In genomic region chr7:35313575-35313974, GRCh38 we compare ENCODE assay signal across 23 cellular contexts. TPM values are rescaled to one million over a fixed set of nuclear protein-coding genes. Genes with fewer than 3 reads are reported as not detected.
"Had no signal": no experiment of that assay in that cellular context is flagged by ENCODE, and none has a peak within 500 bp of the region (broad histone marks: within the 10 kb centered on the region; RNA-seq: fewer than 3 reads in every experiment).

No MANE protein-coding gene starts in this region.

- H3K4me3 ChIP-seq: adrenal gland, K562 had no signal

- H3K36me3 ChIP-seq: adrenal gland had no signal

- H3K27ac ChIP-seq: adrenal gland had no signal

- H3K9me3 Mint-ChIP-seq: activated CD4-positive, alpha-beta memory T cell treated with anti-CD3 and anti-CD28 coated beads for 36 hours; activated CD4-positive, alpha-beta T cell treated with anti-CD3 and anti-CD28 coated beads, Interleukin-2, amount 10 ng/mL, durations not matched to agents 7 days and 5 days; activated naive CD4-positive, alpha-beta T cell treated with anti-CD3 and anti-CD28 coated beads, Interleukin-2, amount 10 ng/mL, durations not matched to agents 7 days and 5 days; activated naive CD8-positive, alpha-beta T cell treated with anti-CD3 and anti-CD28 coated beads for 36 hours; activated T-cell treated with anti-CD3 and anti-CD28 coated beads, Interleukin-2, amount 50 U/mL, for 72 hours; activated T-helper 2 cell treated with anti-CD3 and anti-CD28 coated beads, Interferon-gamma antibody, Interleukin-2, Interleukin-4, amounts not matched to agents 10 μg/mL and 5 μg/mL and 100 μg/mL, durations not matched to agents 14 hours and 24 hours and 36 hours had no signal

- H3K27me3 Mint-ChIP-seq: activated naive CD4-positive, alpha-beta T cell treated with anti-CD3 and anti-CD28 coated beads, Interleukin-2, amount 10 ng/mL, durations not matched to agents 7 days and 5 days; T-helper 17 cell had no signal

- H3K4me1 Mint-ChIP-seq: activated CD4-positive, alpha-beta T cell treated with anti-CD3 and anti-CD28 coated beads, Interleukin-2, amount 10 ng/mL, durations not matched to agents 7 days and 5 days; activated naive CD4-positive, alpha-beta T cell treated with anti-CD3 and anti-CD28 coated beads, Interleukin-2, amount 10 ng/mL, durations not matched to agents 7 days and 5 days; activated naive CD8-positive, alpha-beta T cell treated with anti-CD3 and anti-CD28 coated beads for 36 hours; T-helper 17 cell had no signal

- H3K4me1 ChIP-seq: adrenal gland had no signal

- H3K27ac Mint-ChIP-seq: activated CD4-positive, alpha-beta memory T cell treated with anti-CD3 and anti-CD28 coated beads for 36 hours; activated CD4-positive, alpha-beta T cell treated with anti-CD3 and anti-CD28 coated beads, Interleukin-2, amount 10 ng/mL, durations not matched to agents 7 days and 5 days; activated naive CD4-positive, alpha-beta T cell treated with anti-CD3 and anti-CD28 coated beads, Interleukin-2, amount 10 ng/mL, durations not matched to agents 7 days and 5 days; activated naive CD8-positive, alpha-beta T cell treated with anti-CD3 and anti-CD28 coated beads for 36 hours; activated T-cell treated with anti-CD3 and anti-CD28 coated beads, Interleukin-2, amount 50 U/mL, for 72 hours; activated T-helper 2 cell treated with anti-CD3 and anti-CD28 coated beads, Interferon-gamma antibody, Interleukin-2, Interleukin-4, amounts not matched to agents 10 μg/mL and 5 μg/mL and 100 μg/mL, durations not matched to agents 14 hours and 24 hours and 36 hours; T-helper 17 cell had no signal

- ATAC-seq: K562, PC-3, T-helper 17 cell had no signal

- H3K27me3 ChIP-seq: adrenal gland had no signal

- DNase-seq: activated CD4-positive, alpha-beta memory T cell treated with anti-CD3 and anti-CD28 coated beads for 36 hours; activated CD4-positive, alpha-beta T cell treated with anti-CD3 and anti-CD28 coated beads, Interleukin-2, amount 10 ng/mL, durations not matched to agents 7 days and 5 days; activated CD4-positive, CD25-positive, alpha-beta regulatory T cell; activated CD8-positive, alpha-beta memory T cell treated with anti-CD3 and anti-CD28 coated beads for 24 hours; activated gamma-delta T cell treated with Interleukin-2 at 50 U/mL for 16 hours; activated naive CD4-positive, alpha-beta T cell treated with anti-CD3 and anti-CD28 coated beads, Interleukin-2, amount 10 ng/mL, durations not matched to agents 7 days and 5 days; activated naive CD8-positive, alpha-beta T cell treated with anti-CD3 and anti-CD28 coated beads for 36 hours; activated T-cell treated with anti-CD3 and anti-CD28 coated beads for 4 hours; activated T-cell treated with anti-CD3 and anti-CD28 coated beads, Interleukin-2, amount 50 U/mL, for 72 hours; adrenal gland; Karpas-422; MM.1S; NCI-H1105; NCI-H1436; NCI-H1694 treated with DMSO at 0.1 percent for 48 hours; NCI-H2029 treated with DMSO at 0.1 percent for 48 hours; NCI-H510A treated with DMSO at 0.1 percent for 48 hours; NCI-H69; PC-3; T-helper 17 cell; T-helper 9 cell had no signal

- H3K36me3 Mint-ChIP-seq: activated CD4-positive, alpha-beta memory T cell treated with anti-CD3 and anti-CD28 coated beads for 36 hours; activated naive CD4-positive, alpha-beta T cell treated with anti-CD3 and anti-CD28 coated beads, Interleukin-2, amount 10 ng/mL, durations not matched to agents 7 days and 5 days; activated naive CD8-positive, alpha-beta T cell treated with anti-CD3 and anti-CD28 coated beads for 36 hours had no signal

- H3K4me3 Mint-ChIP-seq: activated CD4-positive, alpha-beta memory T cell treated with anti-CD3 and anti-CD28 coated beads for 36 hours; activated CD4-positive, alpha-beta T cell treated with anti-CD3 and anti-CD28 coated beads, Interleukin-2, amount 10 ng/mL, durations not matched to agents 7 days and 5 days; activated naive CD4-positive, alpha-beta T cell treated with anti-CD3 and anti-CD28 coated beads, Interleukin-2, amount 10 ng/mL, durations not matched to agents 7 days and 5 days; activated naive CD8-positive, alpha-beta T cell treated with anti-CD3 and anti-CD28 coated beads for 36 hours; activated T-cell treated with anti-CD3 and anti-CD28 coated beads, Interleukin-2, amount 50 U/mL, for 72 hours; T-helper 17 cell had no signal

- H3K9me3 ChIP-seq: adrenal gland had no signal

RNA-seq across cellular contexts. Expression of gene TBX20, which starts 59.7 kb away (rescaled TPM):
- total RNA-seq: K562, T-helper 17 cell had no signal
